In the genomic region with DNA sequence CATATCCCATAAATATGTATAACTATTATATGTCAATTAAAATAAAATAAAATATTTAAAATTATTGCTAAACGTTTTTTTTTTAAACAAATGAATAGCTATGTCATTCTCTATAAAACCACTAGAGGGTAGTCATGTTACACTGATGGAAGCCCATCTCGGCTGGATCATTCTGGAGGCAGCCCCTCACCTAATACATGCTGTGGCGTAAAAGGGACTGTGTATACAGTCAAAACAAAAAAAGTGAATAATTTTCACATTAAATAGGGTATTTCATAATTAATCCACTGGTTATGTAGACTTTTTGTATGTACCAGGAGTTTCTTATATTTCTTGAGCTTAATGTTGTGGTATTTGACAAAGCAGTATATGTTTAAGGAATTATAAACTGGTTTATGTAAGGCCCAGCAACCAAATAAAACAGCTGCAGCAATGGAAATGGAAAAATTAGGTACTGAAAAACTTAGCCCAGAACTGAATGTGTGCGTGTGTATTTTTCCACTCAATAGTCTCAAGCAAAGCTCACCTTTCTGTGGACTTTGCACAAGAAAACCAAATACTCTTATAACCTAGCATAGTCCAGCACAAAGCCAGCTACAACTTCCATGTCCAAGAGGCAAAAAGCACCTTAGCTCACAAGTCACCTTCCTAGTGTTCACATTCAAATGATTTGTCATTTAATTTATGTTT, we compare ENCODE assay signal across 7 cellular contexts.
A peak's percentile ranks its signal among the peaks of the same experiment; 100 is the strongest.
DNase-seq lines count a peak whose midpoint lies in the region; ATAC-seq and TF ChIP-seq lines count a peak whose summit lies in the region.

No MANE protein-coding gene starts in this region.

- no peak overlapping the region for H4K5ac ChIP-seq in H9 (ENCODE audit: insufficient read length, low read depth, low read length)

- no peak overlapping the region for H3K4me2 ChIP-seq in H9 (ENCODE audit: insufficient read depth, insufficient read length, low read length)

- H3K79me1 ChIP-seq in H9 (ENCODE audit: insufficient read depth, low read depth, low read length, poor library complexity, severe bottlenecking), result no peaks in the 10 kb centered on the region

- no peaks in the 10 kb centered on the region for H3K36me3 ChIP-seq in MG63
- no peaks in the 10 kb centered on the region for H3K36me3 ChIP-seq in aorta (ENCODE audit: control insufficient read depth in 1 of 2, insufficient read depth in 2 of 2, low read length in 1 of 2)

- ATAC-seq in aorta (ENCODE audit: low FRiP score), result no peak

- no CpG with 5 or more reads among the region's 4 CpGs for WGBS in H9 (ENCODE audit: extremely low coverage, insufficient read length, low lambda C conversion rate)
- WGBS in aorta, 2 donors, result 14 to 21% methylated on average over 4 of the region's 4 CpGs

- no peak overlapping the region for H3T11ph ChIP-seq in H9 (ENCODE audit: low read length)

- H3K4me1 ChIP-seq in H9 (ENCODE audit: insufficient read depth, low read length), result no peaks in the 10 kb centered on the region
- no peaks in the 10 kb centered on the region for H3K4me1 ChIP-seq in aorta (ENCODE audit: control insufficient read depth in 1 of 2, insufficient read depth in 2 of 2, low read length in 2 of 2)

- no peak overlapping the region for H3K56ac ChIP-seq in H9 (ENCODE audit: insufficient read length, low read depth, low read length)

- H3K14ac ChIP-seq in H9 (ENCODE audit: insufficient read depth, low read length), result no peak overlapping the region

- no peaks in the 10 kb centered on the region for H3K9me3 Mint-ChIP-seq in H9

- intact Hi-C loops in aorta (cut with DNase I), result loop anchor here (5.0 to 10.0 kb wide), 2 partner anchors 144 to 146 kb away; no protein-coding TSS in a partner anchor

- H2BK120ac ChIP-seq in H9 (ENCODE audit: low read depth, low read length, poor library complexity, severe bottlenecking), result no peak overlapping the region

- TF ChIP-seq CTCF in H9 (conservative IDR thresholded peaks at IDR 0.05), result peak; percentile 90
- TF ChIP-seq CTCF in astrocyte of the spinal cord (IDR thresholded peaks at IDR 0.05; ENCODE audit: low read depth, low read length), result peak; percentile 66

- H4K20me1 ChIP-seq in H9 (ENCODE audit: control insufficient read depth, insufficient read depth, insufficient read length), result no peaks in the 10 kb centered on the region

- H3K27me3 Mint-ChIP-seq in H9 (ENCODE audit: low read depth), result no peaks in the 10 kb centered on the region

- H3K4me3 ChIP-seq in astrocyte of the spinal cord (ENCODE audit: low read depth, low read length) (no peak overlapping the region), MG63 (no peak overlapping the region), aorta (ENCODE audit: low read length in 2 of 2) (no peak overlapping the region)

- no peak overlapping the region for H2BK20ac ChIP-seq in H9 (ENCODE audit: low read depth, low read length, poor library complexity, severe bottlenecking)

- no peaks in the 10 kb centered on the region for H3K79me2 ChIP-seq in H9 (ENCODE audit: insufficient read depth, low read length)

- H3K4ac ChIP-seq in H9 (ENCODE audit: low read depth, low read length), result no peak overlapping the region

- no peak overlapping the region for H2BK12ac ChIP-seq in H9 (ENCODE audit: insufficient read length, low read depth, low read length)

- no peak overlapping the region for H3K23ac ChIP-seq in H9 (ENCODE audit: insufficient read length, low read depth, low read length)

- no peak overlapping the region for H3K18ac ChIP-seq in H9 (ENCODE audit: insufficient read length, low read depth, low read length)

- no peaks in the 10 kb centered on the region for H3K9me3 ChIP-seq in H9 (ENCODE audit: control insufficient read depth, low read depth, low read length)
- H3K9me3 ChIP-seq in MG63, result no peaks in the 10 kb centered on the region
- H3K9me3 ChIP-seq in aorta (ENCODE audit: control insufficient read depth, low read length), result no peaks in the 10 kb centered on the region

- DNase-seq in Daoy (ENCODE audit: low read depth) (peak; percentile 28), H9 (no peak), NCI-H2081 treated with DMSO at 0.1 percent for 48 hours (lab: John Stamatoyannopoulos, UW) (peak; percentile 18), astrocyte of the spinal cord (ENCODE audit: low read depth, low spot score) (peak; percentile 42), kidney tubule cell (ENCODE audit: low spot score) (peak; percentile 43), MG63 (no peak), aorta (no peak)

- no peak overlapping the region for H3K4me3 Mint-ChIP-seq in H9

- no peak overlapping the region for H3K9ac ChIP-seq in H9 (ENCODE audit: extremely low read depth, insufficient read length, low read length)

- no peak overlapping the region for H3K27ac Mint-ChIP-seq in H9

- H4K8ac ChIP-seq in H9 (replicated peaks; ENCODE audit: insufficient read length, low read depth, low read length), result no peak overlapping the region

- H2AK5ac ChIP-seq in H9 (ENCODE audit: insufficient read length, low read length), result no peak overlapping the region

- H2BK5ac ChIP-seq in H9 (ENCODE audit: insufficient read length, low read length), result no peak overlapping the region

- in situ Hi-C loops in astrocyte of the spinal cord (cut with HindIII; ENCODE audit: low sequenced_read_pairs), result no loop called here

- H2AFZ ChIP-seq in H9 (ENCODE audit: low read length), result no peak overlapping the region

- peaks cover 0 to 9% of the 10 kb centered on the region in 2 experiments; a peak in 2 of 4 replicates for H3K4me1 Mint-ChIP-seq in H9

- no peak overlapping the region for H2BK15ac ChIP-seq in H9 (ENCODE audit: low read depth, low read length)

- no peaks in the 10 kb centered on the region for H3K23me2 ChIP-seq in H9 (ENCODE audit: insufficient read length, low read depth, low read length, poor library complexity, severe bottlenecking)

- no peak overlapping the region for H4K91ac ChIP-seq in H9 (ENCODE audit: insufficient read length, low read depth, low read length)

- no peaks in the 10 kb centered on the region for H3K36me3 Mint-ChIP-seq in H9 (ENCODE audit: insufficient read depth in 1 of 3, low read depth in 3 of 3)

- H3K27me3 ChIP-seq in H9 (ENCODE audit: insufficient read depth, low read length) (no peaks in the 10 kb centered on the region), MG63 (no peaks in the 10 kb centered on the region), aorta (ENCODE audit: control insufficient read depth in 1 of 2, insufficient read depth in 2 of 2, low read length in 1 of 2) (no peaks in the 10 kb centered on the region)

- H3K27ac ChIP-seq in H9 (ENCODE audit: insufficient read length, low read depth, low read length) (no peak overlapping the region), aorta (ENCODE audit: low read depth in 1 of 2, low read length in 2 of 2) (no peak overlapping the region)

Comparison
In these comparisons a context has a peak if more than half of its experiments do, and no peak if none do; other contexts are left out.
1. DNase-seq: peak in Daoy (single experiment), NCI-H2081 treated with DMSO at 0.1 percent for 48 hours (single experiment), astrocyte of the spinal cord (single experiment) and kidney tubule cell (single experiment); none in H9 (single experiment), MG63 (single experiment) and aorta (0 of 2).